In the genomic region with DNA sequence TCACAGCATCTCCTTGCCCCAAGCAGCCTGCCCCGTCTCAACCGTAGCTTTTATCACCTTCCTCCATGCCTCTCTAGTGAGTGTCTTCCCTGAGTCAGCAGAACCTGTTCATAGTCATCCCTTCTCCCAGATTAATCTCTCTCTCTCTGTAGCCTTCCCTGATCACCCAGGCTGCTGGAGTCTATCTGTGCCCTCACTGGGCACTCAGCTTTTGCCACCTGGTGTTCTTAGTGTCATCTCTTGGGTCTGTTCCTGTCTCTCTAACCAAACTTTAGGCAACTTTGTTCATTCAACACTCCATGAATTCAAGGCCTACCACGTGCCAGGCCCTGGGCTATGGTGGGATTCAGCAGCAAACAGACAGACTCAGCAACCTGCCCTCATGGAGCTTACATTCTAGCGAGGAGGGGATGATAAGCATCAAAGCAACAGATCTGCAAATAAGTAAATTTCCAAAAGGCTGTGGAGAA, we compare ENCODE assay signal across 17 cellular contexts.
DNase-seq lines count a peak whose midpoint lies in the region; ATAC-seq, FAIRE-seq and TF ChIP-seq lines count a peak whose summit lies in the region.
"Had no signal": no experiment of that assay in that cellular context is flagged by ENCODE, and none has a peak within 500 bp of the region (broad histone marks: within the 10 kb centered on the region; RNA-seq: fewer than 3 reads in every experiment).

No MANE protein-coding gene starts in this region.

- H3K27ac Mint-ChIP-seq in activated naive CD8-positive, alpha-beta T cell treated with anti-CD3 and anti-CD28 coated beads, Interleukin-2, amount 10 ng/mL, durations not matched to agents 7 days and 5 days: peak overlapping the region; percentile 31
- H3K27ac Mint-ChIP-seq in activated naive CD8-positive, alpha-beta T cell treated with anti-CD3 and anti-CD28 coated beads for 36 hours: no peak overlapping the region
- H3K27ac Mint-ChIP-seq: activated naive CD4-positive, alpha-beta T cell treated with anti-CD3 and anti-CD28 coated beads, Interleukin-2, amount 10 ng/mL, durations not matched to agents 7 days and 5 days had no signal

- BruUV-seq in K562 (replicated peaks; lab: Mats Ljungman, UMichigan): no TSS peak

- H3K9me3 Mint-ChIP-seq in activated naive CD8-positive, alpha-beta T cell treated with anti-CD3 and anti-CD28 coated beads, Interleukin-2, amount 10 ng/mL, durations not matched to agents 7 days and 5 days: peaks cover 4% of the 10 kb centered on the region
- H3K9me3 Mint-ChIP-seq in activated naive CD8-positive, alpha-beta T cell treated with anti-CD3 and anti-CD28 coated beads for 36 hours: no peaks in the 10 kb centered on the region

- H3K4me1 ChIP-seq in K562 (replicated peaks in 1 of 2; ENCODE audit: control insufficient read depth in 2 of 2, insufficient read depth in 2 of 2, low read length in 2 of 2) (peaks cover 0 to 7% of the 10 kb centered on the region in 2 experiments; a peak in 1 of 5 replicates), thyroid gland (peaks cover 25 to 52% of the 10 kb centered on the region in 2 donors)
- H3K4me1 ChIP-seq: prostate gland had no signal

- no peaks in the 10 kb centered on the region for H3K27me3 ChIP-seq in K562 (ENCODE audit: control insufficient read depth in 2 of 2, insufficient read depth in 2 of 2, low read length in 2 of 2)
- H3K27me3 ChIP-seq in thyroid gland: no peaks in the 10 kb centered on the region
- no peaks in the 10 kb centered on the region for H3K27me3 ChIP-seq in WERI-Rb-1 (ENCODE audit: insufficient read depth, low read depth, severe bottlenecking)

- TF ChIP-seq CTCF in K562 (IDR thresholded peaks at IDR 0.05 in 2 of 3, conservative IDR thresholded peaks at IDR 0.05 in 1 of 3; ENCODE audit: insufficient read depth in 2 of 3, low read depth in 1 of 3, low read length in 3 of 3) (no peak), thyroid gland (IDR thresholded peaks at IDR 0.05) (no peak), WERI-Rb-1 (IDR thresholded peaks at IDR 0.05; ENCODE audit: low read depth, low read length) (no peak)

- no peak for TF ChIP-seq POLR2A in K562 (conservative IDR thresholded peaks at IDR 0.05)
- TF ChIP-seq POLR2A in thyroid gland (IDR thresholded peaks at IDR 0.05): no peak

- peaks cover 7% of the 10 kb centered on the region for H3K36me3 Mint-ChIP-seq in activated naive CD8-positive, alpha-beta T cell treated with anti-CD3 and anti-CD28 coated beads, Interleukin-2, amount 10 ng/mL, durations not matched to agents 7 days and 5 days
- H3K36me3 Mint-ChIP-seq in activated naive CD8-positive, alpha-beta T cell treated with anti-CD3 and anti-CD28 coated beads for 36 hours: no peaks in the 10 kb centered on the region

- H3K9me1 ChIP-seq in K562 (ENCODE audit: control insufficient read depth, insufficient read depth, low read length): no peaks in the 10 kb centered on the region

- peaks cover 12% of the 10 kb centered on the region for H3K4me1 Mint-ChIP-seq in activated naive CD8-positive, alpha-beta T cell treated with anti-CD3 and anti-CD28 coated beads, Interleukin-2, amount 10 ng/mL, durations not matched to agents 7 days and 5 days
- H3K4me1 Mint-ChIP-seq in activated naive CD8-positive, alpha-beta T cell treated with anti-CD3 and anti-CD28 coated beads for 36 hours: no peaks in the 10 kb centered on the region

- H3K36me3 ChIP-seq in K562 (ENCODE audit: control insufficient read depth, insufficient read depth, low read length) (no peaks in the 10 kb centered on the region), thyroid gland (no peaks in the 10 kb centered on the region), WERI-Rb-1 (peaks cover 17% of the 10 kb centered on the region)
- H3K36me3 ChIP-seq: prostate gland had no signal

- no peak overlapping the region for H3K4me2 ChIP-seq in K562 (ENCODE audit: insufficient read depth, low read length)

- TF ChIP-seq RAD21 in K562 (CRISPR knock-in tag; conservative IDR thresholded peaks at IDR 0.05 in 1 of 2, IDR thresholded peaks at IDR 0.05 in 1 of 2): no peak

- no peak for TF ChIP-seq EP300 in K562 (IDR thresholded peaks at IDR 0.05; ENCODE audit: low read length)

- H3K9ac ChIP-seq in K562 (ENCODE audit: insufficient read depth in 1 of 2, low read depth in 2 of 2, low read length in 2 of 2): no peak overlapping the region

- H3K4me3 ChIP-seq in K562 (no peak overlapping the region), thyroid gland (replicated peaks in 1 of 3) (no peak overlapping the region), WERI-Rb-1 (ENCODE audit: low read depth, low read length) (no peak overlapping the region)
- H3K4me3 ChIP-seq: prostate gland had no signal

- H3K79me2 ChIP-seq in K562 (ENCODE audit: control insufficient read depth, insufficient read depth, low read length): no peaks in the 10 kb centered on the region

- no peak overlapping the region for H3K4me3 Mint-ChIP-seq in activated naive CD8-positive, alpha-beta T cell treated with anti-CD3 and anti-CD28 coated beads, Interleukin-2, amount 10 ng/mL, durations not matched to agents 7 days and 5 days
- H3K4me3 Mint-ChIP-seq in activated naive CD8-positive, alpha-beta T cell treated with anti-CD3 and anti-CD28 coated beads for 36 hours: no peak overlapping the region
- H3K4me3 Mint-ChIP-seq: activated naive CD4-positive, alpha-beta T cell treated with anti-CD3 and anti-CD28 coated beads, Interleukin-2, amount 10 ng/mL, durations not matched to agents 7 days and 5 days had no signal

- POLR2A ChIA-PET in activated naive CD8-positive, alpha-beta T cell treated with anti-CD3 and anti-CD28 coated beads, Interleukin-2, amount 10 ng/mL, durations not matched to agents 7 days and 5 days (lab: Charles Lee): interaction anchor here (1.1 kb wide), 1 partner anchor 15 kb away, joined by 3 read pairs; no protein-coding TSS in a partner anchor
- POLR2A ChIA-PET in K562 (lab: Yijun Ruan, JAX): interaction anchor here (0.6 to 0.9 kb wide), 2 partner anchors 206 to 240 kb away, joined by 3 read pairs; no protein-coding TSS in a partner anchor

- intact Hi-C loops in K562 (cut with micrococcal nuclease) (no loop called here), thyroid gland (cut with DNase I) (no loop called here)

- no peak for ATAC-seq in activated naive CD8-positive, alpha-beta T cell treated with anti-CD3 and anti-CD28 coated beads, Interleukin-2, amount 10 ng/mL, durations not matched to agents 7 days and 5 days (ENCODE audit: low read depth)
- ATAC-seq in K562: no peak

- DNase-seq in activated naive CD8-positive, alpha-beta T cell treated with anti-CD3 and anti-CD28 coated beads, Interleukin-2, amount 10 ng/mL, durations not matched to agents 7 days and 5 days: peak; percentile 14
- no peak for DNase-seq in activated naive CD8-positive, alpha-beta T cell treated with anti-CD3 and anti-CD28 coated beads for 36 hours
- DNase-seq in K562 (ENCODE audit: extremely low read depth in 1 of 4, low spot score in 3 of 4) (no peak), mesenteric fat pad (ENCODE audit: low spot score) (peak; percentile 43), thyroid gland (peak in 1 of 2 donors; percentile 1), NCI-H1417 treated with DMSO at 0.1 percent for 48 hours (lab: John Stamatoyannopoulos, UW) (no peak), WERI-Rb-1 (no peak), RKO (ENCODE audit: low spot score) (no peak)
- DNase-seq: ACHN, caudate nucleus, COR-L47, GF-D8, NCI-H2107, SIG-M5, T1000 had no signal

- peaks cover 7% of the 10 kb centered on the region for H3K27me3 Mint-ChIP-seq in activated naive CD8-positive, alpha-beta T cell treated with anti-CD3 and anti-CD28 coated beads, Interleukin-2, amount 10 ng/mL, durations not matched to agents 7 days and 5 days
- H3K27me3 Mint-ChIP-seq in activated naive CD8-positive, alpha-beta T cell treated with anti-CD3 and anti-CD28 coated beads for 36 hours: no peaks in the 10 kb centered on the region

- no peaks in the 10 kb centered on the region; the same call in 1 of the 2 replicates for H4K20me1 ChIP-seq in K562 (replicated peaks; ENCODE audit: control insufficient read depth, insufficient read depth, low read length)

- in situ Hi-C loops in K562 (cut with MboI): no loop called here

- H3K27ac ChIP-seq in K562 (ENCODE audit: extremely low read depth, low read depth, low read length): no peak overlapping the region
- H3K27ac ChIP-seq in thyroid gland: peak overlapping the region in 2 of 3 donors; percentile 91 to 92
- H3K27ac ChIP-seq in WERI-Rb-1: no peak overlapping the region
- H3K27ac ChIP-seq: prostate gland had no signal

- H3K9me3 ChIP-seq in K562 (replicated peaks; ENCODE audit: control insufficient read depth, insufficient read depth, low read depth, low read length) (no peaks in the 10 kb centered on the region), thyroid gland (no peaks in the 10 kb centered on the region), WERI-Rb-1 (ENCODE audit: severe bottlenecking) (no peaks in the 10 kb centered on the region)
- H3K9me3 ChIP-seq: prostate gland had no signal

- H2AFZ ChIP-seq in K562 (ENCODE audit: low read depth, low read length): no peak overlapping the region

- CTCF ChIA-PET in K562 (lab: Yijun Ruan, JAX; ENCODE audit: low intra/inter-chr PET ratio): no interaction called here

- no peak for FAIRE-seq in K562 (lab: Jason Lieb, UNC)

- 42% methylated on average over 3 of the region's 4 CpGs for WGBS in K562 (ENCODE audit: insufficient coverage, low coverage, missing lambda C conversion rate)
- WGBS in thyroid gland, 2 donors: 95 to 96% methylated on average over 4 of the region's 4 CpGs

TF ChIP-seq in K562, 482 proteins besides CTCF, POLR2A, EP300 and RAD21 (continues in another document):
- TF ChIP-seq HSF4 (CRISPR knock-in tag; IDR thresholded peaks at IDR 0.05; ENCODE audit: borderline replicate concordance): no peak
- TF ChIP-seq GATA2 (CRISPR knock-in tag; IDR thresholded peaks at IDR 0.05): no peak
- TF ChIP-seq MAFG (tag; conservative IDR thresholded peaks at IDR 0.05): peak; percentile 72
- peak; percentile 64; the same call in 1 of the 2 replicates for TF ChIP-seq MAFK (IDR thresholded peaks at IDR 0.05; ENCODE audit: low read length)
- peak in 1 of 2 experiments; percentile 46; a peak in 1 of 4 replicates for TF ChIP-seq RCOR1 (IDR thresholded peaks at IDR 0.05; ENCODE audit: borderline replicate concordance in 1 of 2, low read depth in 2 of 2, low read length in 2 of 2)
- TF ChIP-seq C11orf30 (IDR thresholded peaks at IDR 0.05; ENCODE audit: low read depth): peak; percentile 81
- TF ChIP-seq, protein P1, sequence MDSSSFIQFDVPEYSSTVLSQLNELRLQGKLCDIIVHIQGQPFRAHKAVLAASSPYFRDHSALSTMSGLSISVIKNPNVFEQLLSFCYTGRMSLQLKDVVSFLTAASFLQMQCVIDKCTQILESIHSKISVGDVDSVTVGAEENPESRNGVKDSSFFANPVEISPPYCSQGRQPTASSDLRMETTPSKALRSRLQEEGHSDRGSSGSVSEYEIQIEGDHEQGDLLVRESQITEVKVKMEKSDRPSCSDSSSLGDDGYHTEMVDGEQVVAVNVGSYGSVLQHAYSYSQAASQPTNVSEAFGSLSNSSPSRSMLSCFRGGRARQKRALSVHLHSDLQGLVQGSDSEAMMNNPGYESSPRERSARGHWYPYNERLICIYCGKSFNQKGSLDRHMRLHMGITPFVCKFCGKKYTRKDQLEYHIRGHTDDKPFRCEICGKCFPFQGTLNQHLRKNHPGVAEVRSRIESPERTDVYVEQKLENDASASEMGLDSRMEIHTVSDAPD (CRISPR knock-in tag; IDR thresholded peaks at IDR 0.05): no peak
- TF ChIP-seq MAFF (IDR thresholded peaks at IDR 0.05; ENCODE audit: low read length): peak; percentile 46; the same call in 1 of the 2 replicates

Comparison
In these comparisons a context has a peak if more than half of its experiments do, and no peak if none do; other contexts are left out.
1. DNase-seq: peak in activated naive CD8-positive, alpha-beta T cell treated with anti-CD3 and anti-CD28 coated beads, Interleukin-2, amount 10 ng/mL, durations not matched to agents 7 days and 5 days (single experiment) and mesenteric fat pad (single experiment); none in activated naive CD8-positive, alpha-beta T cell treated with anti-CD3 and anti-CD28 coated beads for 36 hours (single experiment), K562 (0 of 4), NCI-H1417 treated with DMSO at 0.1 percent for 48 hours (single experiment), WERI-Rb-1 (single experiment) and RKO (single experiment).
2. H3K27ac ChIP-seq: peak in thyroid gland (2 of 3); none in K562 (single experiment) and WERI-Rb-1 (single experiment).